Comparison of ENCODE assay signal across 21 cellular contexts in the genomic region with DNA sequence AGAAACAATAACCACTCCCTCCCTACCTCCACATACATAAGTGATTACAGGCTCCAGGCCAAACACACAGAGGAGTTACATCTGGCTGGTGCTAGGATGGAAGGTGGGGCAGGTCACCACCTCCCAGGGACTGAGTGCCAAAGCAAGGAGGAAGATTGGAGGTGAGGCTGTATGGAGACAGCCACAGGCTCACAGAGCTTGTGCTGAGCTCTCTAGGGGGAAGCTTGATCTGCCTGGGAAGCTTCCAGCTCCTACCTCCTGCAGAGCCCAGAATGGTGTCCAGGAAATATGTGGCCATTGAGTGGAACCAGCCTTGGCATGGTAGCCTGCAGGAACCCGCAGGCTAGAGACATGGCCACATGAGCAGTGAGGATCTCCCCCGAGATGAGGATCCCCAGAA. TPM values are rescaled to one million over a fixed set of nuclear protein-coding genes. Genes with fewer than 3 reads are reported as not detected.
DNase-seq lines count a peak whose midpoint lies in the region; ATAC-seq and TF ChIP-seq lines count a peak whose summit lies in the region.
"Had no signal": no experiment of that assay in that cellular context is flagged by ENCODE, and none has a peak within 500 bp of the region (broad histone marks: within the 10 kb centered on the region; RNA-seq: fewer than 3 reads in every experiment).

No MANE protein-coding gene starts in this region.

- H4K20me1 ChIP-seq in PC-3 (ENCODE audit: low read length) (no peaks in the 10 kb centered on the region), neural progenitor cell (ENCODE audit: low read depth) (peaks cover 7% of the 10 kb centered on the region)

- no peak overlapping the region for H2AFZ ChIP-seq in PC-3 (ENCODE audit: low read length)
- H2AFZ ChIP-seq in neural progenitor cell (replicated peaks) = no peak overlapping the region
- H2AFZ ChIP-seq: GM23248 had no signal

- peaks cover 14% of the 10 kb centered on the region for H3K4me1 Mint-ChIP-seq in neural progenitor cell
- H3K4me1 Mint-ChIP-seq in activated CD8-positive, alpha-beta memory T cell treated with anti-CD3 and anti-CD28 coated beads, Interleukin-2, amount 10 ng/mL, durations not matched to agents 7 days and 5 days = peaks cover 14% of the 10 kb centered on the region

- H3K9me2 ChIP-seq in PC-3 (replicated peaks; ENCODE audit: low read length) = no peaks in the 10 kb centered on the region

- no peak for TF ChIP-seq CTCF in PC-3 (conservative IDR thresholded peaks at IDR 0.05; ENCODE audit: low read depth, low read length)
- no peak for TF ChIP-seq CTCF in colonic mucosa (IDR thresholded peaks at IDR 0.05)
- no peak for TF ChIP-seq CTCF in neural progenitor cell (IDR thresholded peaks at IDR 0.05)

- peaks cover 10% of the 10 kb centered on the region for H3K36me3 Mint-ChIP-seq in neural progenitor cell
- H3K36me3 Mint-ChIP-seq in activated CD8-positive, alpha-beta memory T cell treated with anti-CD3 and anti-CD28 coated beads, Interleukin-2, amount 10 ng/mL, durations not matched to agents 7 days and 5 days = peaks cover 14% of the 10 kb centered on the region

- H3K27ac ChIP-seq in PC-3 (ENCODE audit: low read length) (peak overlapping the region; percentile 88), colonic mucosa (peak overlapping the region; percentile 86), neural progenitor cell (no peak overlapping the region)
- H3K27ac ChIP-seq: GM23248, sigmoid colon, thyroid gland had no signal

- H3K9ac ChIP-seq in PC-3 (ENCODE audit: low read length) (peak overlapping the region; percentile 64), colonic mucosa (ENCODE audit: low read depth in 2 of 2, low read length in 2 of 2) (peak overlapping the region in 1 of 2 donors; percentile 78), neural progenitor cell (no peak overlapping the region)
- H3K9ac ChIP-seq: GM23248 had no signal

- no peaks in the 10 kb centered on the region for H3K36me3 ChIP-seq in PC-3 (ENCODE audit: low read depth, low read length)
- H3K36me3 ChIP-seq in colonic mucosa = no peaks in the 10 kb centered on the region
- no peaks in the 10 kb centered on the region for H3K36me3 ChIP-seq in neural progenitor cell

- peak overlapping the region; percentile 37 for H3K27ac Mint-ChIP-seq in neural progenitor cell
- no peak overlapping the region for H3K27ac Mint-ChIP-seq in activated CD8-positive, alpha-beta memory T cell treated with anti-CD3 and anti-CD28 coated beads, Interleukin-2, amount 10 ng/mL, durations not matched to agents 7 days and 5 days
- H3K27ac Mint-ChIP-seq: activated naive CD4-positive, alpha-beta T cell treated with anti-CD3 and anti-CD28 coated beads for 36 hours; T-cell had no signal

- no peak overlapping the region; the same call in 1 of the 2 replicates for H3K4me3 ChIP-seq in PC-3 (ENCODE audit: low read length)
- H3K4me3 ChIP-seq in colonic mucosa = no peak overlapping the region
- no peak overlapping the region for H3K4me3 ChIP-seq in neural progenitor cell
- H3K4me3 ChIP-seq: GM23248, lung, sigmoid colon, thyroid gland had no signal

- peaks cover under 1% of the 10 kb centered on the region for H3F3A ChIP-seq in PC-3 (ENCODE audit: low read length, unreplicated experiment)
- H3F3A ChIP-seq in neural progenitor cell (ENCODE audit: low read depth) = peaks cover 5% of the 10 kb centered on the region

- peaks cover 35% of the 10 kb centered on the region for H3K4me1 ChIP-seq in PC-3 (ENCODE audit: insufficient read depth, low read length)
- H3K4me1 ChIP-seq in colonic mucosa = no peaks in the 10 kb centered on the region
- H3K4me1 ChIP-seq in neural progenitor cell = peaks cover 6% of the 10 kb centered on the region

- CTCF ChIA-PET in PC-3 (lab: Charles Lee) = interaction anchor here (0.6 kb wide), 1 partner anchor 27 kb away, joined by 3 read pairs; no protein-coding TSS in a partner anchor
- CTCF ChIA-PET in activated CD8-positive, alpha-beta memory T cell treated with anti-CD3 and anti-CD28 coated beads, Interleukin-2, amount 10 ng/mL, durations not matched to agents 7 days and 5 days (lab: Charles Lee) = interaction anchor here (1.5 kb wide), 1 partner anchor 60 kb away, joined by 4 read pairs; no protein-coding TSS in a partner anchor

- intact Hi-C loops in PC-3 (cut with micrococcal nuclease) = no loop called here
- intact Hi-C loops in colonic mucosa (cut with DNase I) = no loop called here

- H3K27me3 Mint-ChIP-seq in neural progenitor cell (ENCODE audit: insufficient read depth, low read depth) = peaks cover 2% of the 10 kb centered on the region
- H3K27me3 Mint-ChIP-seq in activated CD8-positive, alpha-beta memory T cell treated with anti-CD3 and anti-CD28 coated beads, Interleukin-2, amount 10 ng/mL, durations not matched to agents 7 days and 5 days = no peaks in the 10 kb centered on the region
- H3K27me3 Mint-ChIP-seq: T-cell had no signal

- ATAC-seq in PC-3 = peak; percentile 23
- ATAC-seq in activated CD8-positive, alpha-beta memory T cell treated with anti-CD3 and anti-CD28 coated beads, Interleukin-2, amount 10 ng/mL, durations not matched to agents 7 days and 5 days = no peak
- no peak for ATAC-seq in GM21526 (IDR thresholded peaks at IDR 0.05; ENCODE audit: low FRiP score, unreplicated experiment)
- ATAC-seq: T-cell had no signal

- H3K4me2 ChIP-seq in PC-3 (ENCODE audit: low read length) (peak overlapping the region; percentile 68), neural progenitor cell (no peak overlapping the region)

- POLR2A ChIA-PET in PC-3 (lab: Charles Lee; ENCODE audit: unreplicated experiment) = no interaction called here

- no TSS peak for BruUV-seq in PC-3 (replicated peaks; lab: Mats Ljungman, UMichigan)

- no peaks in the 10 kb centered on the region for H3K9me3 Mint-ChIP-seq in neural progenitor cell
- no peaks in the 10 kb centered on the region for H3K9me3 Mint-ChIP-seq in activated CD8-positive, alpha-beta memory T cell treated with anti-CD3 and anti-CD28 coated beads, Interleukin-2, amount 10 ng/mL, durations not matched to agents 7 days and 5 days (ENCODE audit: low read depth)
- H3K9me3 Mint-ChIP-seq: activated naive CD4-positive, alpha-beta T cell treated with anti-CD3 and anti-CD28 coated beads for 36 hours; brain; T-cell had no signal

- H3K79me2 ChIP-seq in PC-3 (ENCODE audit: low read length) (peaks cover 15% of the 10 kb centered on the region), neural progenitor cell (ENCODE audit: low read depth) (peaks cover 13% of the 10 kb centered on the region)

- no peaks in the 10 kb centered on the region for H3K9me3 ChIP-seq in PC-3 (ENCODE audit: low read length)
- H3K9me3 ChIP-seq in colonic mucosa = no peaks in the 10 kb centered on the region
- no peaks in the 10 kb centered on the region for H3K9me3 ChIP-seq in neural progenitor cell (ENCODE audit: low read depth)
- H3K9me3 ChIP-seq: sigmoid colon, thyroid gland had no signal

- H3K27me3 ChIP-seq in PC-3 (ENCODE audit: low read length) = no peaks in the 10 kb centered on the region
- no peaks in the 10 kb centered on the region for H3K27me3 ChIP-seq in colonic mucosa
- H3K27me3 ChIP-seq in neural progenitor cell = no peaks in the 10 kb centered on the region
- H3K27me3 ChIP-seq: sigmoid colon, thyroid gland had no signal

- DNase-seq in EH (ENCODE audit: low read depth) (peak; percentile 67), PC-3 (peak; percentile 55), colonic mucosa (peak; percentile 81), neural progenitor cell (ENCODE audit: low spot score) (no peak), NOMO-1 (lab: John Stamatoyannopoulos, UW; ENCODE audit: unreplicated experiment in 2 of 2) (no peak), RPMI8226 (no peak)
- DNase-seq in activated CD8-positive, alpha-beta memory T cell treated with anti-CD3 and anti-CD28 coated beads, Interleukin-2, amount 10 ng/mL, durations not matched to agents 7 days and 5 days = no peak
- DNase-seq: activated naive CD4-positive, alpha-beta T cell treated with anti-CD3 and anti-CD28 coated beads for 36 hours; AML-193; DMS 273 treated with DMSO at 0.1 percent for 48 hours; effector CD8-positive, alpha-beta T cell; NCI-H1105; nucleus accumbens; sigmoid colon; stimulated activated CD4-positive, alpha-beta T cell treated with anti-CD3 and anti-CD28 coated beads, Interleukin-4, amount 100 ng/mL, for 24 hours; T-cell; thyroid gland had no signal

- peak overlapping the region; percentile 27 for H3K4me3 Mint-ChIP-seq in neural progenitor cell
- H3K4me3 Mint-ChIP-seq in activated CD8-positive, alpha-beta memory T cell treated with anti-CD3 and anti-CD28 coated beads, Interleukin-2, amount 10 ng/mL, durations not matched to agents 7 days and 5 days = no peak overlapping the region
- H3K4me3 Mint-ChIP-seq: activated naive CD4-positive, alpha-beta T cell treated with anti-CD3 and anti-CD28 coated beads for 36 hours; T-cell had no signal

RNA-seq across cellular contexts. Expression of a gene that starts 3.6 kb away (rescaled TPM):
- total RNA-seq in PC-3 (2014; rRNA removed) (55.9 and 71.3 TPM in 2 replicates), colonic mucosa (100 to 1,000 TPM in 1 of 2 donors, 10 to 100 TPM in 1; 93.1 to 102 TPM), neural progenitor cell (ENCODE audit: low replicate concordance) (11.4 and 21.3 TPM in 2 replicates)
- 100 to 1,000 TPM; 145 to 179 TPM for total RNA-seq in activated CD8-positive, alpha-beta memory T cell treated with anti-CD3 and anti-CD28 coated beads, Interleukin-2, amount 10 ng/mL, durations not matched to agents 7 days and 5 days

RNA-seq across cellular contexts. Expression of a gene that starts 8.2 kb away (rescaled TPM):
- total RNA-seq in PC-3 (2014; rRNA removed) (14.8 TPM in 2 replicates), colonic mucosa (10 to 100 TPM; 10.4 to 13.2 TPM), neural progenitor cell (ENCODE audit: low replicate concordance) (14.3 and 31.9 TPM in 2 replicates)
- 10 to 100 TPM; 27.5 to 31.7 TPM for total RNA-seq in activated CD8-positive, alpha-beta memory T cell treated with anti-CD3 and anti-CD28 coated beads, Interleukin-2, amount 10 ng/mL, durations not matched to agents 7 days and 5 days

Comparison
In these comparisons a context has a peak if more than half of its experiments do, and no peak if none do; other contexts are left out.
1. DNase-seq: peak in EH (single experiment), PC-3 (single experiment) and colonic mucosa (single experiment); none in neural progenitor cell (single experiment), NOMO-1 (0 of 2), activated CD8-positive, alpha-beta memory T cell treated with anti-CD3 and anti-CD28 coated beads, Interleukin-2, amount 10 ng/mL, durations not matched to agents 7 days and 5 days (single experiment) and RPMI8226 (single experiment).